In the genomic region with DNA sequence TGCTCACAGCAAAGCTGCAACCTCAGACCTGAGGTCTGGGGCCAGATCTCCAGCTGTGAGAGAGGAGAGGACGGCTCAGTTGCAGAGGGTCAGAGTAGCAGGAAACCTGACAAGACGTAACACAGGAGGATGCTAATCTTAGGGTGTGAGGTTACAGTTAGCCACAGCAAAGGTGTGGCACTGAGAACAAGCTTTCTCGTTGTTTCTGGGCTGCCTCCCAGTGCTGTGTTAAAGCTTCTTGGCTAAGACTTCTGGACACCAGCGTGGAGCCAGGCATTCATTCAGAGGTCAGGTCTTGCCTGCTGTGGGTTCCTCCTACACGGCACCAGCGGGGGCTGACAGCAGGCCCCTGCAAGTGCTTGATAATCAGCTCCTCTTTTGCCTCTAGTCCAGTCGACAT, we compare ENCODE assay signal across 20 cellular contexts.
"Had no signal": no experiment of that assay in that cellular context is flagged by ENCODE, and none has a peak within 500 bp of the region (broad histone marks: within the 10 kb centered on the region; RNA-seq: fewer than 3 reads in every experiment).

No MANE protein-coding gene starts in this region.

- H3K4me2 ChIP-seq: SK-N-SH had no signal

- H3K27me3 ChIP-seq: brain microvascular endothelial cell, gastrocnemius medialis, heart right ventricle, pancreas, upper lobe of left lung had no signal

- H3K9me3 ChIP-seq: gastrocnemius medialis, pancreas, upper lobe of left lung had no signal

- H3K4me3 ChIP-seq: coronary artery, gastrocnemius medialis, heart right ventricle, pancreas, upper lobe of left lung had no signal

- H3K4me1 ChIP-seq: gastrocnemius medialis, heart right ventricle, pancreas, upper lobe of left lung had no signal

- DNase-seq: activated B cell treated with CpG ODN at 0.5 μM for 24 hours; activated CD4-positive, alpha-beta memory T cell treated with anti-CD3 and anti-CD28 coated beads, Interleukin-2, amount 10 ng/mL, durations not matched to agents 7 days and 5 days; activated CD4-positive, alpha-beta T cell treated with anti-CD3 and anti-CD28 coated beads for 4 hours; activated naive CD4-positive, alpha-beta T cell treated with anti-CD3 and anti-CD28 coated beads for 36 hours; activated T-cell treated with anti-CD3 and anti-CD28 coated beads, Interleukin-2, amount 50 U/mL, for 1 hour; brain microvascular endothelial cell; central memory CD4-positive, alpha-beta T cell; gastrocnemius medialis; heart right ventricle; kidney glomerular epithelial cell; left ventricle myocardium superior; naive thymus-derived CD4-positive, alpha-beta T cell; pancreas; SK-N-SH; stimulated activated CD4-positive, alpha-beta T cell treated with anti-CD3 and anti-CD28 coated beads, Interleukin-1b, Interleukin-23, amount 100 ng/mL, for 48 hours; stimulated activated CD8-positive, alpha-beta memory T cell treated with anti-CD3 and anti-CD28 coated beads, Interleukin-4, amount 100 ng/mL, for 48 hours; stimulated activated naive CD8-positive, alpha-beta T cell treated with anti-CD3 and anti-CD28 coated beads, Interleukin-15, amount 100 ng/mL, for 72 hours; T-helper 9 cell; upper lobe of left lung had no signal

- H3K36me3 ChIP-seq: brain microvascular endothelial cell, gastrocnemius medialis, heart right ventricle, pancreas, upper lobe of left lung had no signal

- H3K27ac ChIP-seq: brain microvascular endothelial cell, coronary artery, gastrocnemius medialis, heart right ventricle, pancreas, upper lobe of left lung had no signal

- ATAC-seq: gastrocnemius medialis; heart right ventricle; left ventricle myocardium superior; naive thymus-derived CD4-positive, alpha-beta T cell; pancreas; stimulated activated naive CD8-positive, alpha-beta T cell treated with anti-CD3 and anti-CD28 coated beads, Interleukin-15, amount 100 ng/mL, for 72 hours had no signal

- H3K9ac ChIP-seq: SK-N-SH had no signal
